Comparison of ENCODE assay signal across 8 cellular contexts in genomic region chr2:85133751-85134254, GRCh38. TPM values are rescaled to one million over a fixed set of nuclear protein-coding genes. Genes with fewer than 3 reads are reported as not detected.
DNase-seq lines count a peak whose midpoint lies in the region; ATAC-seq and TF ChIP-seq lines count a peak whose summit lies in the region.

No MANE protein-coding gene starts in this region.

- CTCF ChIA-PET in activated CD8-positive, alpha-beta T cell treated with anti-CD3 and anti-CD28 coated beads, Interleukin-2, amount 10 ng/mL, durations not matched to agents 7 days and 5 days (lab: Charles Lee) = no interaction called here

- peak; percentile 17 for ATAC-seq in activated CD8-positive, alpha-beta T cell treated with anti-CD3 and anti-CD28 coated beads, Interleukin-2, amount 10 ng/mL, durations not matched to agents 7 days and 5 days
- no peak for ATAC-seq in GM21619 (IDR thresholded peaks at IDR 0.05; ENCODE audit: unreplicated experiment)

- H3K36me3 ChIP-seq in GM23248 (ENCODE audit: low read depth) = no peaks in the 10 kb centered on the region

- 1% methylated on average over 49 to 54 of the region's 57 CpGs for WGBS in GM23248 (ENCODE audit: low coverage in 1 of 2, low lambda C conversion rate in 2 of 2, missing lambda C conversion rate in 2 of 2), 2 experiments

- no peak for TF ChIP-seq CTCF in nephron progenitor cell (IDR thresholded peaks at IDR 0.05)

- no peaks in the 10 kb centered on the region for H3K79me2 ChIP-seq in GM23248 (ENCODE audit: insufficient read depth)

- peak overlapping the region; percentile 78 for H2AFZ ChIP-seq in GM23248

- H3K4me2 ChIP-seq in GM23248 (ENCODE audit: unreplicated experiment) = peak overlapping the region; percentile 65

- H3K27me3 ChIP-seq in GM23248 (replicated peaks; ENCODE audit: insufficient read depth) = no peaks in the 10 kb centered on the region

- H3K9me3 ChIP-seq in GM23248 (ENCODE audit: low read depth) = no peaks in the 10 kb centered on the region

- peaks cover 65% of the 10 kb centered on the region for H3K27me3 Mint-ChIP-seq in activated CD8-positive, alpha-beta T cell treated with anti-CD3 and anti-CD28 coated beads, Interleukin-2, amount 10 ng/mL, durations not matched to agents 7 days and 5 days (ENCODE audit: low read depth)
- peaks cover 8% of the 10 kb centered on the region for H3K27me3 Mint-ChIP-seq in nephron progenitor cell (ENCODE audit: low read depth, poor library complexity)

- H3K27ac ChIP-seq in GM23248 = no peak overlapping the region

- DNase-seq in AG08396 (ENCODE audit: low spot score) = peak; percentile 82
- peak; percentile 70 for DNase-seq in GM23248
- peak; percentile 26 for DNase-seq in activated CD8-positive, alpha-beta T cell treated with anti-CD3 and anti-CD28 coated beads, Interleukin-2, amount 10 ng/mL, durations not matched to agents 7 days and 5 days
- peak; percentile 19 for DNase-seq in fibroblast of gingiva (ENCODE audit: low read depth)
- DNase-seq in nephron progenitor cell = peak; percentile 62
- no peak for DNase-seq in NCI-H187 (lab: John Stamatoyannopoulos, UW)
- no peak for DNase-seq in NCI-H1105 (lab: John Stamatoyannopoulos, UW)

- H3K9ac ChIP-seq in GM23248 = peak overlapping the region; percentile 57

- no peaks in the 10 kb centered on the region for H3K9me3 Mint-ChIP-seq in activated CD8-positive, alpha-beta T cell treated with anti-CD3 and anti-CD28 coated beads, Interleukin-2, amount 10 ng/mL, durations not matched to agents 7 days and 5 days (ENCODE audit: insufficient read depth)
- no peaks in the 10 kb centered on the region for H3K9me3 Mint-ChIP-seq in nephron progenitor cell

- H3K27ac Mint-ChIP-seq in activated CD8-positive, alpha-beta T cell treated with anti-CD3 and anti-CD28 coated beads, Interleukin-2, amount 10 ng/mL, durations not matched to agents 7 days and 5 days = no peak overlapping the region
- H3K27ac Mint-ChIP-seq in nephron progenitor cell = no peak overlapping the region

- no peaks in the 10 kb centered on the region for H3K36me3 Mint-ChIP-seq in activated CD8-positive, alpha-beta T cell treated with anti-CD3 and anti-CD28 coated beads, Interleukin-2, amount 10 ng/mL, durations not matched to agents 7 days and 5 days (ENCODE audit: low read depth)
- H3K36me3 Mint-ChIP-seq in nephron progenitor cell (ENCODE audit: low read depth) = peaks cover 19% of the 10 kb centered on the region

- H4K20me1 ChIP-seq in GM23248 (ENCODE audit: insufficient read depth) = no peaks in the 10 kb centered on the region

- H3K9me2 ChIP-seq in GM23248 (ENCODE audit: insufficient read depth) = no peaks in the 10 kb centered on the region

- no peaks in the 10 kb centered on the region for H3K4me1 ChIP-seq in GM23248 (ENCODE audit: insufficient read depth)

- in situ Hi-C loops in GM23248 (cut with MboI) = no loop called here

- peak overlapping the region; percentile 48 for H3K4me3 Mint-ChIP-seq in activated CD8-positive, alpha-beta T cell treated with anti-CD3 and anti-CD28 coated beads, Interleukin-2, amount 10 ng/mL, durations not matched to agents 7 days and 5 days
- peak overlapping the region; percentile 87 for H3K4me3 Mint-ChIP-seq in nephron progenitor cell

- POLR2A ChIA-PET in activated CD8-positive, alpha-beta T cell treated with anti-CD3 and anti-CD28 coated beads, Interleukin-2, amount 10 ng/mL, durations not matched to agents 7 days and 5 days (lab: Charles Lee) = no interaction called here

- H3K4me3 ChIP-seq in GM23248 = peak overlapping the region; percentile 75

- peaks cover 4% of the 10 kb centered on the region; the same call in 1 of the 2 replicates for H3F3A ChIP-seq in GM23248 (ENCODE audit: insufficient read depth)

- peaks cover 10% of the 10 kb centered on the region for H3K4me1 Mint-ChIP-seq in activated CD8-positive, alpha-beta T cell treated with anti-CD3 and anti-CD28 coated beads, Interleukin-2, amount 10 ng/mL, durations not matched to agents 7 days and 5 days (ENCODE audit: low read depth)
- peaks cover 49% of the 10 kb centered on the region for H3K4me1 Mint-ChIP-seq in nephron progenitor cell

RNA-seq across cellular contexts. Expression of gene TCF7L1, which starts 0.6 kb away (rescaled TPM):
- total RNA-seq in GM23248 (2014; rRNA removed; shearing (Covaris generic)) = 0.38 and 0.65 TPM in 2 replicates
- 1.8 and 1.9 TPM in 2 replicates for polyA plus RNA-seq in GM23248 (2016; fragmentation: Nextera tagmentation; extraction: Ambion mirVana)
- not detected for total RNA-seq in activated CD8-positive, alpha-beta T cell treated with anti-CD3 and anti-CD28 coated beads, Interleukin-2, amount 10 ng/mL, durations not matched to agents 7 days and 5 days

Comparison
In these comparisons a context has a peak if more than half of its experiments do, and no peak if none do; other contexts are left out.
1. DNase-seq: peak in AG08396 (single experiment), GM23248 (single experiment), activated CD8-positive, alpha-beta T cell treated with anti-CD3 and anti-CD28 coated beads, Interleukin-2, amount 10 ng/mL, durations not matched to agents 7 days and 5 days (single experiment), fibroblast of gingiva (single experiment) and nephron progenitor cell (single experiment); none in NCI-H187 (0 of 2) and NCI-H1105 (single experiment).